In genomic region chr12:54017027-54017788, GRCh38 we compare ENCODE assay signal across 8 cellular contexts. TPM values are rescaled to one million over a fixed set of nuclear protein-coding genes. Genes with fewer than 3 reads are reported as not detected.
A peak's percentile ranks its signal among the peaks of the same experiment; 100 is the strongest.
DNase-seq lines count a peak whose midpoint lies in the region; ATAC-seq, FAIRE-seq and TF ChIP-seq lines count a peak whose summit lies in the region.

No MANE protein-coding gene starts in this region.

- H3K4me1 ChIP-seq in RWPE2 (ENCODE audit: insufficient read depth, poor library complexity, severe bottlenecking): no peaks in the 10 kb centered on the region
- H3K4me1 ChIP-seq in fibroblast of lung (ENCODE audit: control insufficient read depth, extremely low read depth, insufficient read depth, low read length): no peaks in the 10 kb centered on the region
- peaks cover 0 to 4% (median 0%) of the 10 kb centered on the region in 3 donors for H3K4me1 ChIP-seq in pancreas

- 2 to 3% methylated on average over 24 of the region's 24 CpGs for WGBS in pancreas, 2 donors

- no peaks in the 10 kb centered on the region for H3K9me3 ChIP-seq in RWPE2 (ENCODE audit: severe bottlenecking)
- no peaks in the 10 kb centered on the region for H3K9me3 ChIP-seq in fibroblast of lung (ENCODE audit: control insufficient read depth, insufficient read depth, low read depth, low read length)
- no peaks in the 10 kb centered on the region for H3K9me3 ChIP-seq in pancreas

- no peak overlapping the region for H3K9ac ChIP-seq in fibroblast of lung (ENCODE audit: insufficient read depth, low read length)

- DNase-seq in DMS 273 (lab: John Stamatoyannopoulos, UW; ENCODE audit: unreplicated experiment) (peak; percentile 83), RWPE2 (ENCODE audit: low spot score) (no peak), fibroblast of lung (ENCODE audit: low read depth in 2 of 2) (no peak), pancreas (peak in 1 of 6 donors; percentile 7), AG08396 (ENCODE audit: low spot score) (no peak)
- DNase-seq in central memory CD4-positive, alpha-beta T cell: no peak

- H2AFZ ChIP-seq in fibroblast of lung (ENCODE audit: low read length): peak overlapping the region; percentile 29

- H4K20me1 ChIP-seq in fibroblast of lung (ENCODE audit: control insufficient read depth, extremely low read depth, insufficient read depth, low read length): no peaks in the 10 kb centered on the region

- no peak for TF ChIP-seq CTCF in RWPE2 (IDR thresholded peaks at IDR 0.05; ENCODE audit: poor library complexity, severe bottlenecking)
- TF ChIP-seq CTCF in fibroblast of lung (conservative IDR thresholded peaks at IDR 0.05 in 1 of 2, IDR thresholded peaks at IDR 0.05 in 1 of 2; ENCODE audit: low read depth in 1 of 2, low read length in 2 of 2): no peak
- TF ChIP-seq CTCF in pancreas (IDR thresholded peaks at IDR 0.05): no peak

- no peak for FAIRE-seq in pancreas (lab: Jason Lieb, UNC)

- no peaks in the 10 kb centered on the region for H3K36me3 ChIP-seq in RWPE2 (ENCODE audit: low read depth)
- no peaks in the 10 kb centered on the region for H3K36me3 ChIP-seq in fibroblast of lung (ENCODE audit: control insufficient read depth, insufficient read depth, low read length)
- H3K36me3 ChIP-seq in pancreas: no peaks in the 10 kb centered on the region

- H3K27me3 ChIP-seq in RWPE2 (ENCODE audit: insufficient read depth, poor library complexity, severe bottlenecking) (peaks cover 76% of the 10 kb centered on the region), fibroblast of lung (ENCODE audit: control insufficient read depth, insufficient read depth, low read length) (peaks cover 41% of the 10 kb centered on the region), pancreas (peaks cover 0 to 32% (median 9%) of the 10 kb centered on the region in 4 donors)

- H3K27ac ChIP-seq in RWPE2 (ENCODE audit: poor library complexity, severe bottlenecking): peak overlapping the region; percentile 31
- H3K27ac ChIP-seq in fibroblast of lung (ENCODE audit: insufficient read depth, low read length): peak overlapping the region; percentile 37
- H3K27ac ChIP-seq in pancreas: no peak overlapping the region

- ATAC-seq in GM19467 (IDR thresholded peaks at IDR 0.05; ENCODE audit: unreplicated experiment) (peak; percentile 17), HG03565 (IDR thresholded peaks at IDR 0.05; ENCODE audit: unreplicated experiment) (peak; percentile 15), RWPE2 (ENCODE audit: low read depth) (peak; percentile 48), pancreas (peak; percentile 64 to 76 (median 70))

- no peaks in the 10 kb centered on the region for H3K79me2 ChIP-seq in fibroblast of lung (ENCODE audit: control insufficient read depth, insufficient read depth, low read length)

- peak overlapping the region; percentile 94 for H3K4me2 ChIP-seq in fibroblast of lung (ENCODE audit: extremely low read depth, insufficient read depth, low read length)

- intact Hi-C loops in pancreas (cut with DNase I): no loop called here

- H3K4me3 ChIP-seq in RWPE2 (ENCODE audit: severe bottlenecking) (peak overlapping the region; percentile 44), fibroblast of lung (replicated peaks in 1 of 4; ENCODE audit: control extremely low read depth in 1 of 4, insufficient read depth in 1 of 4, low read depth in 3 of 4, low read length in 4 of 4) (peak overlapping the region; percentile 43 to 57 (median 52)), pancreas (peak overlapping the region; percentile 7 to 44 (median 34))

RNA-seq across cellular contexts. Expression of gene HOXC8, which starts 8.4 kb away (rescaled TPM):
- total RNA-seq in fibroblast of lung (under 0.01 TPM in 1 of 2 replicates, not detected in the other), pancreas (not detected)
- polyA plus RNA-seq in fibroblast of lung (0.49 and 2.1 TPM in 2 replicates), pancreas (not detected)
- 0.50 and 2.2 TPM in 2 replicates for polyA plus RNA-seq in fibroblast of lung (2012)
- 1.7 TPM in 1 of 2 replicates, not detected in the other for polyA minus RNA-seq in fibroblast of lung (ENCODE audit: low replicate concordance)

RNA-seq across cellular contexts. Expression of gene HOXC6, which starts 11.0 kb away (rescaled TPM):
- total RNA-seq in fibroblast of lung (0.17 and 0.51 TPM in 2 replicates), pancreas (under 1 TPM in 4 of 6 donors, not detected in 2; 0.19 to 0.41 (median 0.31) TPM)
- polyA plus RNA-seq in fibroblast of lung (0.52 and 1.9 TPM in 2 replicates), pancreas (under 1 TPM; 0.14 to 0.34 TPM)
- 1.0 and 2.5 TPM in 2 replicates for polyA plus RNA-seq in fibroblast of lung (2012)
- polyA minus RNA-seq in fibroblast of lung (ENCODE audit: low replicate concordance): 4.6 TPM in 1 of 2 replicates, not detected in the other

RNA-seq across cellular contexts. Expression of gene HOXC5, which starts 15.6 kb away (rescaled TPM):
- total RNA-seq in fibroblast of lung (under 0.01 TPM in 1 of 2 replicates, not detected in the other), pancreas (not detected)
- polyA plus RNA-seq in fibroblast of lung (0.07 and 0.40 TPM in 2 replicates), pancreas (not detected)
- polyA plus RNA-seq in fibroblast of lung (2012): 0.22 and 0.65 TPM in 2 replicates
- not detected in 2 replicates for polyA minus RNA-seq in fibroblast of lung (ENCODE audit: low replicate concordance)

RNA-seq across cellular contexts. Expression of gene HOXC9, which starts 17.2 kb away (rescaled TPM):
- 0.26 TPM in 1 of 2 replicates, not detected in the other for total RNA-seq in fibroblast of lung
- 0.21 and 0.24 TPM in 2 replicates for polyA plus RNA-seq in fibroblast of lung
- 0.22 and 0.54 TPM in 2 replicates for polyA plus RNA-seq in fibroblast of lung (2012)
- not detected in 2 replicates for polyA minus RNA-seq in fibroblast of lung (ENCODE audit: low replicate concordance)
- under 1 TPM in 1 of 6 donors, not detected in 5; 0.19 TPM for total RNA-seq in pancreas
- polyA plus RNA-seq in pancreas: under 1 TPM; 0.26 to 0.27 TPM

RNA-seq across cellular contexts. Expression of gene HOXC10, which starts 32.3 kb away (rescaled TPM):
- total RNA-seq in fibroblast of lung (not detected in 2 replicates), pancreas (under 1 TPM in 1 of 6 donors, not detected in 5; 0.08 TPM)
- polyA plus RNA-seq in fibroblast of lung (0.06 TPM in 1 of 2 replicates, not detected in the other), pancreas (under 1 TPM in 1 of 2 donors, not detected in 1; 0.16 TPM)
- polyA plus RNA-seq in fibroblast of lung (2012): not detected in 2 replicates
- polyA minus RNA-seq in fibroblast of lung (ENCODE audit: low replicate concordance): not detected in 2 replicates

Comparison
In these comparisons a context has a peak if more than half of its experiments do, and no peak if none do; other contexts are left out.
1. ATAC-seq: peak in every context shown above with its lines; median percentile 70 in pancreas; 48 in RWPE2; 17 in GM19467; 15 in HG03565.
2. H3K27ac ChIP-seq: peak in RWPE2 (single experiment) and fibroblast of lung (single experiment); none in pancreas (0 of 4).
3. Peak in every context shown above with its lines, with median percentiles within 50 percentile points of each other: H3K4me3 ChIP-seq.